In genomic region chr3:185912512-185912911, GRCh38 we compare ENCODE assay signal across 2 cellular contexts.
TF ChIP-seq lines count a peak whose summit lies in the region.

No MANE protein-coding gene starts in this region.

TF ChIP-seq in HCT116, 20 proteins besides CTCF, POLR2A, EP300 and RAD21:
- TF ChIP-seq SRF (IDR thresholded peaks at IDR 0.05; ENCODE audit: low read depth) (no peak), YY1 (IDR thresholded peaks at IDR 0.05; ENCODE audit: extremely low read depth, insufficient replicate concordance, low read depth, low read length) (no peak), ZFX (IDR thresholded peaks at IDR 0.05) (no peak), REST (IDR thresholded peaks at IDR 0.05; ENCODE audit: low read depth) (no peak), POLR2AphosphoS5 (IDR thresholded peaks at IDR 0.05; ENCODE audit: low read depth, low read length) (no peak; the same call in 1 of the 2 replicates), SIN3A (IDR thresholded peaks at IDR 0.05; ENCODE audit: low read depth) (0 out of 2 replicates have a peak, but pooled peaks have one; percentile 8), SP1 (IDR thresholded peaks at IDR 0.05; ENCODE audit: low read depth) (no peak), JUND (IDR thresholded peaks at IDR 0.05) (no peak)

TF ChIP-seq in K562, 482 proteins besides CTCF, POLR2A, EP300 and RAD21:
- TF ChIP-seq ZNF431 (CRISPR knock-in tag; IDR thresholded peaks at IDR 0.05) (no peak), DEAF1 (CRISPR knock-in tag; IDR thresholded peaks at IDR 0.05) (no peak), RERE (CRISPR knock-in tag; IDR thresholded peaks at IDR 0.05; ENCODE audit: borderline replicate concordance) (no peak), TRIM24 (IDR thresholded peaks at IDR 0.05) (no peak), THRB (CRISPR knock-in tag; conservative IDR thresholded peaks at IDR 0.05) (0 out of 2 replicates have a peak, but pooled peaks have one; percentile 22), POLR2G (IDR thresholded peaks at IDR 0.05; ENCODE audit: low read depth, low read length) (peak; percentile 54; the same call in 1 of the 2 replicates), ZNF511 (CRISPR knock-in tag; IDR thresholded peaks at IDR 0.05) (no peak), ZNF707 (CRISPR knock-in tag; conservative IDR thresholded peaks at IDR 0.05) (no peak), ZC3H8 (IDR thresholded peaks at IDR 0.05) (no peak), CEBPG (CRISPR knock-in tag; IDR thresholded peaks at IDR 0.05) (no peak), CEBPG (tag; conservative IDR thresholded peaks at IDR 0.05 in 1 of 2, IDR thresholded peaks at IDR 0.05 in 1 of 2) (no peak), KAT8 (IDR thresholded peaks at IDR 0.05; ENCODE audit: low read depth) (no peak)
TF ChIP-seq in K562: peak in this region for 2.
